ENCODE assay signal across 17 cellular contexts in genomic region chr12:119512772-119513497, GRCh38.
A peak's percentile ranks its signal among the peaks of the same experiment; 100 is the strongest.
DNase-seq lines count a peak whose midpoint lies in the region; ATAC-seq and TF ChIP-seq lines count a peak whose summit lies in the region.
"Had no signal": no experiment of that assay in that cellular context is flagged by ENCODE, and none has a peak within 500 bp of the region (broad histone marks: within the 10 kb centered on the region; RNA-seq: fewer than 3 reads in every experiment).

No MANE protein-coding gene starts in this region.

- no peaks in the 10 kb centered on the region for H3K27me3 ChIP-seq in neural progenitor cell
- H3K27me3 ChIP-seq: ovary, vagina had no signal

- no peak for ATAC-seq in activated CD4-positive, alpha-beta T cell treated with anti-CD3 and anti-CD28 coated beads for 36 hours
- ATAC-seq in HG02623 (IDR thresholded peaks at IDR 0.05; ENCODE audit: unreplicated experiment) = no peak

- peak; percentile 6 for DNase-seq in activated CD4-positive, alpha-beta T cell treated with anti-CD3 and anti-CD28 coated beads for 36 hours
- DNase-seq in activated CD4-positive, alpha-beta T cell treated with anti-CD3 and anti-CD28 coated beads, Interleukin-2, amount 50 U/mL, for 48 hours = no peak
- DNase-seq in M059J (ENCODE audit: low read depth) (peak; percentile 23), dermis blood vessel endothelial cell (peak; percentile 25), neural progenitor cell (ENCODE audit: low spot score) (peak; percentile 81), GM19238 (ENCODE audit: insufficient read length, low spot score) (no peak), NCI-H2227 (lab: John Stamatoyannopoulos, UW; ENCODE audit: unreplicated experiment) (no peak)
- DNase-seq: effector CD8-positive, alpha-beta T cell; glutamatergic neuron; HFFc6; IMR-90; NCI-H1930; ovary; T-helper 9 cell had no signal

- no peaks in the 10 kb centered on the region for H3K36me3 ChIP-seq in neural progenitor cell
- H3K36me3 ChIP-seq: ovary, vagina had no signal

- H3F3A ChIP-seq in neural progenitor cell (ENCODE audit: low read depth) = no peaks in the 10 kb centered on the region

- H3K4me1 Mint-ChIP-seq in activated CD4-positive, alpha-beta T cell treated with anti-CD3 and anti-CD28 coated beads for 36 hours = no peaks in the 10 kb centered on the region
- peaks cover 13% of the 10 kb centered on the region for H3K4me1 Mint-ChIP-seq in neural progenitor cell

- H3K36me3 Mint-ChIP-seq in activated CD4-positive, alpha-beta T cell treated with anti-CD3 and anti-CD28 coated beads for 36 hours (ENCODE audit: low read depth) = no peaks in the 10 kb centered on the region
- no peaks in the 10 kb centered on the region for H3K36me3 Mint-ChIP-seq in neural progenitor cell

- H3K79me2 ChIP-seq in neural progenitor cell (ENCODE audit: low read depth) = no peaks in the 10 kb centered on the region

- no peak overlapping the region for H3K9ac ChIP-seq in neural progenitor cell

- H3K4me2 ChIP-seq in neural progenitor cell = no peak overlapping the region

- POLR2A ChIA-PET in activated CD4-positive, alpha-beta T cell treated with anti-CD3 and anti-CD28 coated beads for 36 hours (lab: Charles Lee) = no interaction called here

- no peak overlapping the region for H3K27ac Mint-ChIP-seq in activated CD4-positive, alpha-beta T cell treated with anti-CD3 and anti-CD28 coated beads for 36 hours
- no peak overlapping the region for H3K27ac Mint-ChIP-seq in neural progenitor cell
- H3K27ac Mint-ChIP-seq: HFFc6 had no signal

- H3K9me3 ChIP-seq in neural progenitor cell (ENCODE audit: low read depth) = no peaks in the 10 kb centered on the region
- H3K9me3 ChIP-seq: ovary, vagina had no signal

- peaks cover 9% of the 10 kb centered on the region for H4K20me1 ChIP-seq in neural progenitor cell (ENCODE audit: low read depth)

- TF ChIP-seq CTCF in neural progenitor cell (IDR thresholded peaks at IDR 0.05) = no peak

- H3K27me3 Mint-ChIP-seq in activated CD4-positive, alpha-beta T cell treated with anti-CD3 and anti-CD28 coated beads for 36 hours = peaks cover 18% of the 10 kb centered on the region
- H3K27me3 Mint-ChIP-seq in neural progenitor cell (ENCODE audit: insufficient read depth, low read depth) = peaks cover 7% of the 10 kb centered on the region

- H3K9me3 Mint-ChIP-seq in activated CD4-positive, alpha-beta T cell treated with anti-CD3 and anti-CD28 coated beads for 36 hours (ENCODE audit: low read depth) = peaks cover 2% of the 10 kb centered on the region
- H3K9me3 Mint-ChIP-seq in neural progenitor cell = no peaks in the 10 kb centered on the region

- H3K4me3 ChIP-seq in neural progenitor cell = no peak overlapping the region
- H3K4me3 ChIP-seq: lung, ovary, vagina had no signal

- H3K4me3 Mint-ChIP-seq in activated CD4-positive, alpha-beta T cell treated with anti-CD3 and anti-CD28 coated beads for 36 hours = no peak overlapping the region
- H3K4me3 Mint-ChIP-seq in neural progenitor cell = no peak overlapping the region
- H3K4me3 Mint-ChIP-seq: HFFc6 had no signal

- no peak overlapping the region for H2AFZ ChIP-seq in neural progenitor cell (replicated peaks)

- CTCF ChIA-PET in activated CD4-positive, alpha-beta T cell treated with anti-CD3 and anti-CD28 coated beads for 36 hours (lab: Charles Lee) = no interaction called here

- H3K4me1 ChIP-seq in neural progenitor cell = no peaks in the 10 kb centered on the region
- H3K4me1 ChIP-seq: vagina had no signal

- H3K27ac ChIP-seq in neural progenitor cell = no peak overlapping the region
- H3K27ac ChIP-seq: ovary, vagina had no signal

- intact Hi-C loops in activated CD4-positive, alpha-beta T cell treated with anti-CD3 and anti-CD28 coated beads for 36 hours (cut with DNase I, micrococcal nuclease) = no loop called here

Comparison
In these comparisons a context has a peak if more than half of its experiments do, and no peak if none do; other contexts are left out.
1. DNase-seq: peak in activated CD4-positive, alpha-beta T cell treated with anti-CD3 and anti-CD28 coated beads for 36 hours (single experiment), M059J (single experiment), dermis blood vessel endothelial cell (single experiment) and neural progenitor cell (single experiment); none in activated CD4-positive, alpha-beta T cell treated with anti-CD3 and anti-CD28 coated beads, Interleukin-2, amount 50 U/mL, for 48 hours (0 of 2), GM19238 (single experiment) and NCI-H2227 (single experiment).